Comparison of ENCODE assay signal across 4 cellular contexts in the genomic region with DNA sequence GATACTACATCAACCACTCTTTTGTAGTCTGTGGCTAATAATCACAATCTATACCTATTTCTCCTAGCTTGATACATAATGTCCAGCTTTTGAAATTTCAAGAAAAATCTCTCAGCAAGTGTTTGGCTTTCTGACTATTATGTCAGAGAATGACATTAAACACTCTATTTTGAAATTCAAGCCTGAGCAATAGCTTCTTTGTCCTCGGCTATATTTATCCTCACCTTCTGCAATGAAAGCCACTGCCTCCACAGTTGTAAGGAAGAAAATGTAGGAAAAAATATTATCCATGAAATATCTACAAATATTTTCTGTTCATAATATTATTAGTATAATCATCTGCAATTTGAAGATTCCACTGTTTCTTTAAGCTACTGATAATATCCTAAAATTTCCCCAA. TPM values are rescaled to one million over a fixed set of nuclear protein-coding genes. Genes with fewer than 3 reads are reported as not detected.
"Had no signal": no experiment of that assay in that cellular context is flagged by ENCODE, and none has a peak within 500 bp of the region (broad histone marks: within the 10 kb centered on the region; RNA-seq: fewer than 3 reads in every experiment).

No MANE protein-coding gene starts in this region.

- ATAC-seq: GM12878 had no signal

- DNase-seq: GDM1, GF-D8 had no signal

- H3K4me3 ChIP-seq: GM12878 had no signal

RNA-seq across cellular contexts. Expression of gene LRRC7, which starts 22.1 kb away (rescaled TPM):
- total RNA-seq: G401, GM12878 had no signal
